ENCODE assay signal across 8 cellular contexts in the genomic region with DNA sequence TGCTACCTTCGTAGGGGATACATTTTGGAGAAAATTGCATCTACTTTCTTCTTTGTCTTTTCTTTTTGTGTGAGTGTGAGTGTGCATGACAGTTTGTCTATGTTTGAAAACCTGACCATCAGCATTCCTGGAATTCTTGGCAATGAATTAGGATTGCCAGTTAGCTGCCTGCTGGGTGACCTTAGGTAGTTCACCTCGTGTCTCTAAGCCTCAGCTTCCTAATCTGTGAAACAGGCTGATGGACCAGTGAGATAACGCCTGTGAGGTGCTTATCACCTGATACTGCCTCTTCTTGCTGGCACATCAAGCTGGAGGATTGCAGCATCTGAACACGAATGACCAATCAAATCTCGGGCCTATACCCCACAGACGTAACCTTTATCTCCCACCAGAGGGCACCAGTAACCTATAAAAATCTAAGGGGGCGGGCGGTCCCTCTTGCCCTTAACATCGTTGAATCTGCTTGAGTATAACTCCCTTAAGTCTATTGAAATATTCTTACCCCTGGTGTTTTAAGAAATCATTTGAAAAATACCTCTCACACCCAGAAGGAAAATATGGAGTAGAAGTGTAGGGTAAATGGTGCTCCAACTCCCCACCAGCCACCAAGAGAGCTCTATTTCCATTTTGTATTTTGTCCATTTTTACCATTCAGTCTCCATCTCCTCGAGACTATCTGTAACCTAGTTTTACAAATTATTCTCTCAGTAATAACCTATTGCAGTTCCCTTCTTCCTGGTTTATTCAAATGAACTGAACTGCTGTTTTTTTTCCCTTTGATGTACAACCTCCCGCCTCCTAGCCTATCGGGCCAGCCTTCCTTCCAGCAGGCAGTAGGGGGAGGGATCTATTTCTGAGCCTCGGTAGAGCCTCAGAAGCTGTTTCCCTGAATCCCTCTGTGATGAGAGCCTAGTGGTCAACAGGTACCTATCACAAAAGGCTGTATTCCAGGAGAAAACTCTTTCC. TPM values are rescaled to one million over a fixed set of nuclear protein-coding genes. Genes with fewer than 3 reads are reported as not detected.
DNase-seq lines count a peak whose midpoint lies in the region; ATAC-seq, FAIRE-seq and TF ChIP-seq lines count a peak whose summit lies in the region.

No MANE protein-coding gene starts in this region.

- H3K27me3 Mint-ChIP-seq in activated T-helper 2 cell treated with anti-CD3 and anti-CD28 coated beads, Interferon-gamma antibody, Interleukin-2, Interleukin-4, amounts not matched to agents 10 μg/mL and 5 μg/mL and 100 μg/mL, durations not matched to agents 14 hours and 24 hours and 36 hours (ENCODE audit: low read depth): no peaks in the 10 kb centered on the region

- no peaks in the 10 kb centered on the region for H3K79me2 ChIP-seq in Loucy (ENCODE audit: insufficient read depth, low read length)

- H3K36me3 Mint-ChIP-seq in activated T-helper 2 cell treated with anti-CD3 and anti-CD28 coated beads, Interferon-gamma antibody, Interleukin-2, Interleukin-4, amounts not matched to agents 10 μg/mL and 5 μg/mL and 100 μg/mL, durations not matched to agents 14 hours and 24 hours and 36 hours (ENCODE audit: low read depth): peaks cover 54% of the 10 kb centered on the region

- peak; percentile 53 for FAIRE-seq in RCC 7860 (lab: Jason Lieb, UNC)

- WGBS in ovary, 3 donors: 18 to 25% (median 21%) methylated on average over 13 of the region's 13 CpGs
- 28% methylated on average over 13 of the region's 13 CpGs for WGBS in aorta, 2 donors

- H3K27me3 ChIP-seq in Loucy (ENCODE audit: insufficient read depth, low read length, poor library complexity, severe bottlenecking): no peaks in the 10 kb centered on the region
- H3K27me3 ChIP-seq in ovary: no peaks in the 10 kb centered on the region
- no peaks in the 10 kb centered on the region for H3K27me3 ChIP-seq in aorta (ENCODE audit: control insufficient read depth in 1 of 2, insufficient read depth in 2 of 2, low read length in 1 of 2)

- peak overlapping the region; percentile 79 for H3K27ac Mint-ChIP-seq in activated T-helper 2 cell treated with anti-CD3 and anti-CD28 coated beads, Interferon-gamma antibody, Interleukin-2, Interleukin-4, amounts not matched to agents 10 μg/mL and 5 μg/mL and 100 μg/mL, durations not matched to agents 14 hours and 24 hours and 36 hours

- intact Hi-C loops in activated T-helper 2 cell treated with anti-CD3 and anti-CD28 coated beads, Interferon-gamma antibody, Interleukin-2, Interleukin-4, amounts not matched to agents 10 μg/mL and 5 μg/mL and 100 μg/mL, durations not matched to agents 14 hours and 24 hours and 36 hours (cut with micrococcal nuclease): loop anchor here (1.0 to 2.0 kb wide), 3 partner anchors 13 to 241 kb away; no protein-coding TSS in a partner anchor
- intact Hi-C loops in ovary (cut with DNase I) (loop anchor here in 2 of 4 donors (10.0 kb wide), 2 partner anchors 199 to 379 kb away; no protein-coding TSS in a partner anchor), aorta (cut with DNase I) (loop anchor here (2.0 to 5.0 kb wide), 3 partner anchors 196 to 241 kb away; no protein-coding TSS in a partner anchor)

- H3K9me3 ChIP-seq in Loucy (ENCODE audit: insufficient read depth, low read depth, low read length) (no peaks in the 10 kb centered on the region), ovary (no peaks in the 10 kb centered on the region), aorta (ENCODE audit: control insufficient read depth, low read length) (no peaks in the 10 kb centered on the region)

- no peak overlapping the region for H3K4me2 ChIP-seq in Loucy (ENCODE audit: low read depth, low read length, poor library complexity, severe bottlenecking)

- no peaks in the 10 kb centered on the region for H3K9me2 ChIP-seq in Loucy (replicated peaks; ENCODE audit: low read depth, low read length)

- H3K4me3 ChIP-seq in Loucy (ENCODE audit: low read length, poor library complexity, severe bottlenecking) (no peak overlapping the region), foreskin fibroblast (ENCODE audit: low read depth in 1 of 2, low read length in 2 of 2) (no peak overlapping the region), ovary (no peak overlapping the region), aorta (ENCODE audit: low read length in 2 of 2) (no peak overlapping the region)

- no peaks in the 10 kb centered on the region for H3K9me3 Mint-ChIP-seq in activated T-helper 2 cell treated with anti-CD3 and anti-CD28 coated beads, Interferon-gamma antibody, Interleukin-2, Interleukin-4, amounts not matched to agents 10 μg/mL and 5 μg/mL and 100 μg/mL, durations not matched to agents 14 hours and 24 hours and 36 hours

- in situ Hi-C loops in GM13977 (cut with MboI; ENCODE audit: low pct_unique_long_range_greater_than_20kb, low sequenced_read_pairs, unreplicated experiment): loop anchor here (10.0 kb wide), 1 partner anchor 239 kb away; no protein-coding TSS in a partner anchor

- H2AFZ ChIP-seq in Loucy (ENCODE audit: low read length): no peak overlapping the region

- H3K4me3 Mint-ChIP-seq in activated T-helper 2 cell treated with anti-CD3 and anti-CD28 coated beads, Interferon-gamma antibody, Interleukin-2, Interleukin-4, amounts not matched to agents 10 μg/mL and 5 μg/mL and 100 μg/mL, durations not matched to agents 14 hours and 24 hours and 36 hours (ENCODE audit: low read depth): no peak overlapping the region

- no peak overlapping the region for H3K9ac ChIP-seq in Loucy (ENCODE audit: low read depth, low read length, poor library complexity, severe bottlenecking)

- no peak for TF ChIP-seq EP300 in ovary (IDR thresholded peaks at IDR 0.05)

- no peaks in the 10 kb centered on the region for H3F3A ChIP-seq in Loucy (ENCODE audit: low read depth)

- peak; percentile 76 for ATAC-seq in aorta (ENCODE audit: low FRiP score)

- DNase-seq in A172 (ENCODE audit: low spot score): peak; percentile 90
- DNase-seq in GM13977 (ENCODE audit: low spot score): peak; percentile 85
- peak; percentile 65 for DNase-seq in RCC 7860 (ENCODE audit: low spot score)
- DNase-seq in activated T-helper 2 cell treated with anti-CD3 and anti-CD28 coated beads, Interferon-gamma antibody, Interleukin-2, Interleukin-4, amounts not matched to agents 10 μg/mL and 5 μg/mL and 100 μg/mL, durations not matched to agents 14 hours and 24 hours and 36 hours (ENCODE audit: low spot score): peak; percentile 60
- peak; percentile 57 to 83 for DNase-seq in foreskin fibroblast
- DNase-seq in ovary: peak in 3 of 5 donors; percentile 32 to 53 (median 44)
- no peak for DNase-seq in aorta

- TF ChIP-seq POLR2A in ovary (IDR thresholded peaks at IDR 0.05): no peak

- H3K4me1 Mint-ChIP-seq in activated T-helper 2 cell treated with anti-CD3 and anti-CD28 coated beads, Interferon-gamma antibody, Interleukin-2, Interleukin-4, amounts not matched to agents 10 μg/mL and 5 μg/mL and 100 μg/mL, durations not matched to agents 14 hours and 24 hours and 36 hours (ENCODE audit: low read depth): peaks cover 51% of the 10 kb centered on the region

- H4K20me1 ChIP-seq in Loucy (ENCODE audit: insufficient read depth, low read length, poor library complexity, severe bottlenecking): no peaks in the 10 kb centered on the region

- TF ChIP-seq CTCF in GM13977 (IDR thresholded peaks at IDR 0.05; ENCODE audit: extremely low read depth, insufficient read depth, missing control alignments) (peak; percentile 57), Loucy (conservative IDR thresholded peaks at IDR 0.05; ENCODE audit: low read length) (peak; percentile 81), foreskin fibroblast (IDR thresholded peaks at IDR 0.05; ENCODE audit: low read depth, low read length) (peak; percentile 60), ovary (IDR thresholded peaks at IDR 0.05) (peak; percentile 15 to 72 (median 56))

- H3K4me1 ChIP-seq in Loucy (ENCODE audit: insufficient read depth, low read length, poor library complexity, severe bottlenecking) (peaks cover 5% of the 10 kb centered on the region), ovary (ENCODE audit: insufficient read depth) (no peaks in the 10 kb centered on the region), aorta (ENCODE audit: control insufficient read depth in 1 of 2, insufficient read depth in 2 of 2, low read length in 2 of 2) (no peaks in the 10 kb centered on the region)

- no peaks in the 10 kb centered on the region for H3K36me3 ChIP-seq in Loucy (ENCODE audit: insufficient read depth, low read length)
- no peaks in the 10 kb centered on the region for H3K36me3 ChIP-seq in ovary
- H3K36me3 ChIP-seq in aorta (ENCODE audit: control insufficient read depth in 1 of 2, insufficient read depth in 2 of 2, low read length in 1 of 2): no peaks in the 10 kb centered on the region

- H3K27ac ChIP-seq in ovary (no peak overlapping the region), aorta (ENCODE audit: low read depth in 1 of 2, low read length in 2 of 2) (no peak overlapping the region)

RNA-seq across cellular contexts. Expression of gene MDM4, which starts 49.7 kb away (rescaled TPM):
- 16.9 and 50.8 TPM in 2 replicates for total RNA-seq in A172 (2014; rRNA removed; shearing (Covaris generic))
- 74.5 and 79.1 TPM in 2 replicates for total RNA-seq in activated T-helper 2 cell treated with anti-CD3 and anti-CD28 coated beads, Interferon-gamma antibody, Interleukin-2, Interleukin-4, amounts not matched to agents 10 μg/mL and 5 μg/mL and 100 μg/mL, durations not matched to agents 14 hours and 24 hours and 36 hours
- 100 to 1,000 TPM in 1 of 7 donors, 10 to 100 TPM in 6; 60.3 to 113 (median 80.0) TPM for total RNA-seq in ovary
- polyA plus RNA-seq in ovary: 10 to 100 TPM; 10.2 to 30.7 TPM
- total RNA-seq in aorta: 100 to 1,000 TPM; 104 to 141 TPM
- polyA plus RNA-seq in aorta: 10 to 100 TPM in 1 of 2 donors, 1 to 10 TPM in 1; 4.8 to 11.0 TPM

Comparison
In these comparisons a context has a peak if more than half of its experiments do, and no peak if none do; other contexts are left out.
1. DNase-seq: peak in A172 (single experiment), GM13977 (single experiment), RCC 7860 (single experiment), activated T-helper 2 cell treated with anti-CD3 and anti-CD28 coated beads, Interferon-gamma antibody, Interleukin-2, Interleukin-4, amounts not matched to agents 10 μg/mL and 5 μg/mL and 100 μg/mL, durations not matched to agents 14 hours and 24 hours and 36 hours (single experiment), foreskin fibroblast (2 of 2) and ovary (3 of 5); none in aorta (0 of 2).
2. Peak in every context shown above with its lines, with median percentiles within 50 percentile points of each other: CTCF ChIP-seq.